1 cellular context compared by ENCODE assay signal in genomic region chrX:41293269-41293668, GRCh38.
TF ChIP-seq lines count a peak whose summit lies in the region.

No MANE protein-coding gene starts in this region.

TF ChIP-seq in GM12878, 131 proteins besides CTCF, POLR2A, EP300 and RAD21:
- TF ChIP-seq IKZF2 (IDR thresholded peaks at IDR 0.05) (no peak), ZBTB4 (CRISPR knock-in tag; IDR thresholded peaks at IDR 0.05) (no peak), FOXM1 (IDR thresholded peaks at IDR 0.05; ENCODE audit: low read depth, low read length) (no peak), TARDBP (IDR thresholded peaks at IDR 0.05; ENCODE audit: borderline replicate concordance) (no peak), PRDM15 (CRISPR knock-in tag; IDR thresholded peaks at IDR 0.05) (no peak)
TF ChIP-seq in GM12878: peak in this region for 0.
